In the genomic region with DNA sequence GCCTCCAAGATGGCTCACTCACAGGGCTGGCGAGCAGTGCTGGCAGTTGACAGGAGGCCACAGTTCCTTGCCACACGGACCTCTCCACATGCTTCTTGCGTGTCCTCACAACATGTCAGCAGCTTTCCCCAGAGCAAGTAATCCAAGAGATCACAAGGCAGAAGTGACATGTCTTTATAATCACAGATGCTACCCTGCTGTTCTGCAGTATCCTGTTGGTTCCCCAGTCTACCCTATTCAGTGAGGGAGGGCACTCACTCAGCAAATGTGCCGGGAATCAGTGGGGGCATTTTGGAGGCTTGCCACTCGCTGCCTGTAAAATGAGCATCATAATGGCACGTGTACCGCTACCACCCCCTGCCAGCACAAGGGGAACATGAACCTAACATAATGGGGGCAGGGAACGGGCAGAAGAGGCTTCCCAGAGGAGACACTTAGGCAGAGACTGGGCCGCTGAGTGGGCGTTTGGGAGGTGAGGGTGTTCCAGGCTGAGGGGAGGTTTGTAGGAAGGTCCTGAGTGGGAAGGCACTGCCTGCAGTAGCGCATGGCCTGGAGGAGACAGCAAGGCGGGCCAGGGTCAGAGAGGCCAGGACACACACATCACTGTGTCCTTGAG, we compare ENCODE assay signal across 16 cellular contexts.
DNase-seq lines count a peak whose midpoint lies in the region; ATAC-seq, FAIRE-seq and TF ChIP-seq lines count a peak whose summit lies in the region.
"Had no signal": no experiment of that assay in that cellular context is flagged by ENCODE, and none has a peak within 500 bp of the region (broad histone marks: within the 10 kb centered on the region; RNA-seq: fewer than 3 reads in every experiment).

No MANE protein-coding gene starts in this region.

- H3K9me3 Mint-ChIP-seq in stimulated activated effector memory CD8-positive, alpha-beta T cell treated with anti-CD3 and anti-CD28 coated beads, Interleukin-12 subunit alpha, Interleukin-12 subunit beta, amount 100 ng/mL, for 72 hours, result no peaks in the 10 kb centered on the region
- H3K9me3 Mint-ChIP-seq: activated T-helper 1 cell treated with anti-CD3 and anti-CD28 coated beads, Interleukin-12 subunit alpha, Interleukin-12 subunit beta, Interleukin-2, Interleukin-4 antibody, amounts not matched to agents 30 ng/mL and 10 ng/mL and 1 ng/mL, durations not matched to agents 14 hours and 24 hours and 36 hours; natural killer cell treated with Interleukin-12 subunit alpha and Interleukin-12 subunit beta and Interleukin-15 and Interleukin-18, amount 100 ng/mL, for 72 hours had no signal

- no peak overlapping the region for H3K9ac ChIP-seq in kidney (ENCODE audit: low read length in 2 of 2)

- peaks cover 49% of the 10 kb centered on the region for H3K4me1 Mint-ChIP-seq in stimulated activated effector memory CD8-positive, alpha-beta T cell treated with anti-CD3 and anti-CD28 coated beads, Interleukin-12 subunit alpha, Interleukin-12 subunit beta, amount 100 ng/mL, for 72 hours

- peak overlapping the region; percentile 40 for H3K27ac Mint-ChIP-seq in stimulated activated effector memory CD8-positive, alpha-beta T cell treated with anti-CD3 and anti-CD28 coated beads, Interleukin-12 subunit alpha, Interleukin-12 subunit beta, amount 100 ng/mL, for 72 hours
- H3K27ac Mint-ChIP-seq: activated T-helper 1 cell treated with anti-CD3 and anti-CD28 coated beads, Interleukin-12 subunit alpha, Interleukin-12 subunit beta, Interleukin-2, Interleukin-4 antibody, amounts not matched to agents 30 ng/mL and 10 ng/mL and 1 ng/mL, durations not matched to agents 14 hours and 24 hours and 36 hours had no signal

- H3K4me1 ChIP-seq in kidney (ENCODE audit: control insufficient read depth in 1 of 2, insufficient read depth in 1 of 2, low read depth in 1 of 2, low read length in 2 of 2), result peaks cover 21 to 23% of the 10 kb centered on the region in 2 donors

- ATAC-seq in stimulated activated effector memory CD8-positive, alpha-beta T cell treated with anti-CD3 and anti-CD28 coated beads, Interleukin-12 subunit alpha, Interleukin-12 subunit beta, amount 100 ng/mL, for 72 hours, result no peak
- no peak for ATAC-seq in HG02610 (IDR thresholded peaks at IDR 0.05; ENCODE audit: unreplicated experiment)
- no peak for ATAC-seq in HG03045 (IDR thresholded peaks at IDR 0.05; ENCODE audit: unreplicated experiment)
- ATAC-seq: activated CD4-positive, CD25-positive, alpha-beta regulatory T cell treated with anti-CD3 and anti-CD28 coated beads, Interleukin-2, amount 50 U/mL, for 24 hours; natural killer cell treated with Interleukin-12 subunit alpha and Interleukin-12 subunit beta and Interleukin-15 and Interleukin-18, amount 100 ng/mL, for 72 hours had no signal

- H3K9me3 ChIP-seq in kidney (ENCODE audit: control insufficient read depth in 1 of 2, low read length in 2 of 2), result no peaks in the 10 kb centered on the region

- intact Hi-C loops in kidney (cut with DNase I), result no loop called here

- H3K36me3 Mint-ChIP-seq in stimulated activated effector memory CD8-positive, alpha-beta T cell treated with anti-CD3 and anti-CD28 coated beads, Interleukin-12 subunit alpha, Interleukin-12 subunit beta, amount 100 ng/mL, for 72 hours, result peaks cover 5% of the 10 kb centered on the region
- H3K36me3 Mint-ChIP-seq: natural killer cell treated with Interleukin-12 subunit alpha and Interleukin-12 subunit beta and Interleukin-15 and Interleukin-18, amount 100 ng/mL, for 72 hours had no signal

- H3K4me3 Mint-ChIP-seq in stimulated activated effector memory CD8-positive, alpha-beta T cell treated with anti-CD3 and anti-CD28 coated beads, Interleukin-12 subunit alpha, Interleukin-12 subunit beta, amount 100 ng/mL, for 72 hours, result no peak overlapping the region
- H3K4me3 Mint-ChIP-seq: activated T-helper 1 cell treated with anti-CD3 and anti-CD28 coated beads, Interleukin-12 subunit alpha, Interleukin-12 subunit beta, Interleukin-2, Interleukin-4 antibody, amounts not matched to agents 30 ng/mL and 10 ng/mL and 1 ng/mL, durations not matched to agents 14 hours and 24 hours and 36 hours; natural killer cell treated with Interleukin-12 subunit alpha and Interleukin-12 subunit beta and Interleukin-15 and Interleukin-18, amount 100 ng/mL, for 72 hours had no signal

- H3K4me3 ChIP-seq in kidney (ENCODE audit: low read length in 2 of 2), result no peak overlapping the region

- no peak for TF ChIP-seq CTCF in kidney (IDR thresholded peaks at IDR 0.05; ENCODE audit: borderline replicate concordance, extremely low read depth, insufficient read depth)

- H3K36me3 ChIP-seq in kidney (ENCODE audit: control insufficient read depth in 1 of 2, insufficient read depth in 2 of 2, low read length in 2 of 2), result no peaks in the 10 kb centered on the region

- peak; percentile 3 for DNase-seq in activated CD4-positive, alpha-beta T cell treated with anti-CD3 and anti-CD28 coated beads for 48 hours
- no peak for DNase-seq in activated CD4-positive, alpha-beta T cell treated with anti-CD3 and anti-CD28 coated beads for 1 hour
- DNase-seq in NCI-H69 (lab: John Stamatoyannopoulos, UW) (peak; percentile 76), kidney (peak; percentile 68)
- no peak for DNase-seq in stimulated activated effector memory CD8-positive, alpha-beta T cell treated with anti-CD3 and anti-CD28 coated beads, Interleukin-12 subunit alpha, Interleukin-12 subunit beta, amount 100 ng/mL, for 72 hours (ENCODE audit: low spot score in 2 of 2)
- DNase-seq in activated naive CD4-positive, alpha-beta T cell treated with anti-CD3 and anti-CD28 coated beads, Interleukin-2, amount 50 U/mL, for 16 hours, result no peak
- DNase-seq: CD4-positive, CD25-positive, alpha-beta regulatory T cell; DND-41; hippocampal formation; Kasumi-1; NCI-H1105 treated with DMSO at 0.1 percent for 48 hours had no signal

- FAIRE-seq in kidney (lab: Jason Lieb, UNC), result no peak

- no peak overlapping the region for H3K27ac ChIP-seq in kidney (ENCODE audit: low read depth in 2 of 2, low read length in 2 of 2)

Comparison
In these comparisons a context has a peak if more than half of its experiments do, and no peak if none do; other contexts are left out.
1. DNase-seq: peak in activated CD4-positive, alpha-beta T cell treated with anti-CD3 and anti-CD28 coated beads for 48 hours (single experiment), NCI-H69 (single experiment) and kidney (single experiment); none in activated CD4-positive, alpha-beta T cell treated with anti-CD3 and anti-CD28 coated beads for 1 hour (single experiment), stimulated activated effector memory CD8-positive, alpha-beta T cell treated with anti-CD3 and anti-CD28 coated beads, Interleukin-12 subunit alpha, Interleukin-12 subunit beta, amount 100 ng/mL, for 72 hours (0 of 2) and activated naive CD4-positive, alpha-beta T cell treated with anti-CD3 and anti-CD28 coated beads, Interleukin-2, amount 50 U/mL, for 16 hours (single experiment).